11 cellular contexts compared by ENCODE assay signal in the genomic region with DNA sequence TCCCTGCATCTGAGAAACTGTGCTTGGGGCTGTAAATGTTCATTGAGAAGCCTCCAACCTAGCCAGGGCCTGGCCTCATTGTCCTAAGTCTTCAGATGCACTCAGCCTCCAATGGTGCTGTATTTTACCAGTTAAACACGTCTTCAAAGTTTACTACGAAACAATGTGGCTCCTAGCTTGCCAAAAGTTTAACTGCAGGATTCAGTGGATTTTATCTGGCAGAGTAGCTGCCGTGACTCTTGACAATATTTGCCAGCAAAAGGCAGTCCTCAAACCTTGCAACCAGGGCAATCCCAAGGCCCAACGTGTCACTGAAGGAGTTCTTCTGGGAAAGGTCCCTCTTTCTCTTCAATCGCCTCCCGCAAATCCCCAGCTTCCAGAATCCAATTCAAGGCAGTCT. TPM values are rescaled to one million over a fixed set of nuclear protein-coding genes. Genes with fewer than 3 reads are reported as not detected.
A peak's percentile ranks its signal among the peaks of the same experiment; 100 is the strongest.
DNase-seq lines count a peak whose midpoint lies in the region; ATAC-seq, FAIRE-seq and TF ChIP-seq lines count a peak whose summit lies in the region.
"Had no signal": no experiment of that assay in that cellular context is flagged by ENCODE, and none has a peak within 500 bp of the region (broad histone marks: within the 10 kb centered on the region; RNA-seq: fewer than 3 reads in every experiment).

No MANE protein-coding gene starts in this region.

- H3K4me1 Mint-ChIP-seq in H9, result peaks cover 10 to 16% of the 10 kb centered on the region in 2 experiments
- H3K4me1 Mint-ChIP-seq: activated naive CD4-positive, alpha-beta T cell treated with anti-CD3 and anti-CD28 coated beads, Interleukin-2, amount 50 U/mL, for 24 hours had no signal

- H3K79me1 ChIP-seq in H9 (ENCODE audit: insufficient read depth, low read depth, low read length, poor library complexity, severe bottlenecking) (no peaks in the 10 kb centered on the region), mesenchymal stem cell (replicated peaks; ENCODE audit: low read length, poor library complexity, severe bottlenecking) (no peaks in the 10 kb centered on the region)

- H3K9ac ChIP-seq in H9 (ENCODE audit: extremely low read depth, insufficient read length, low read length) (no peak overlapping the region), mesenchymal stem cell (ENCODE audit: low read length) (peak overlapping the region; percentile 83)

- H3K36me3 ChIP-seq in mesenchymal stem cell (ENCODE audit: control insufficient read depth in 1 of 2, insufficient read depth in 2 of 2, low read depth in 1 of 2, low read length in 2 of 2), result no peaks in the 10 kb centered on the region
- H3K36me3 ChIP-seq in small intestine (ENCODE audit: control insufficient read depth in 2 of 2, insufficient read depth in 2 of 2, low read length in 2 of 2), result no peaks in the 10 kb centered on the region

- no peak for TF ChIP-seq CTCF in H9 (conservative IDR thresholded peaks at IDR 0.05)
- no peak for TF ChIP-seq CTCF in cardiac fibroblast (IDR thresholded peaks at IDR 0.05; ENCODE audit: low read depth, low read length)

- H2AFZ ChIP-seq in H9 (ENCODE audit: low read length) (no peak overlapping the region), mesenchymal stem cell (ENCODE audit: low read depth, low read length) (no peak overlapping the region)

- H2BK15ac ChIP-seq in H9 (ENCODE audit: low read depth, low read length), result no peak overlapping the region
- H2BK15ac ChIP-seq in mesenchymal stem cell (ENCODE audit: low read depth, poor library complexity, severe bottlenecking), result no peak overlapping the region

- peaks cover 40% of the 10 kb centered on the region for H3K27me3 Mint-ChIP-seq in H9 (ENCODE audit: low read depth)

- H3K18ac ChIP-seq in H9 (ENCODE audit: insufficient read length, low read depth, low read length), result no peak overlapping the region
- no peak overlapping the region for H3K18ac ChIP-seq in mesenchymal stem cell (ENCODE audit: low read depth in 1 of 2, low read length in 2 of 2)

- no peaks in the 10 kb centered on the region for H3K9me3 Mint-ChIP-seq in H9
- H3K9me3 Mint-ChIP-seq: activated CD4-positive, alpha-beta memory T cell treated with anti-CD3 and anti-CD28 coated beads for 36 hours; activated naive CD4-positive, alpha-beta T cell treated with anti-CD3 and anti-CD28 coated beads, Interleukin-2, amount 50 U/mL, for 24 hours had no signal

- no CpG with 5 or more reads among the region's 6 CpGs for WGBS in H9 (ENCODE audit: extremely low coverage, insufficient read length, low lambda C conversion rate)
- 77% methylated on average over 6 of the region's 6 CpGs for WGBS in mesenchymal stem cell
- WGBS in small intestine, 3 donors, result 64 to 69% (median 65%) methylated on average over 6 of the region's 6 CpGs

- H3K4me3 Mint-ChIP-seq in H9, result peak overlapping the region; percentile 66 to 78; a peak in 3 of 5 replicates
- H3K4me3 Mint-ChIP-seq: activated CD4-positive, alpha-beta memory T cell treated with anti-CD3 and anti-CD28 coated beads for 36 hours; activated naive CD4-positive, alpha-beta T cell treated with anti-CD3 and anti-CD28 coated beads, Interleukin-2, amount 50 U/mL, for 24 hours had no signal

- H3K14ac ChIP-seq in H9 (ENCODE audit: insufficient read depth, low read length) (no peak overlapping the region), mesenchymal stem cell (ENCODE audit: low read length in 2 of 2) (no peak overlapping the region)

- no peak overlapping the region for H3K27ac Mint-ChIP-seq in H9
- H3K27ac Mint-ChIP-seq: activated CD4-positive, alpha-beta memory T cell treated with anti-CD3 and anti-CD28 coated beads for 36 hours; activated naive CD4-positive, alpha-beta T cell treated with anti-CD3 and anti-CD28 coated beads, Interleukin-2, amount 50 U/mL, for 24 hours had no signal

- no peak overlapping the region for H4K5ac ChIP-seq in H9 (ENCODE audit: insufficient read length, low read depth, low read length)

- H2BK120ac ChIP-seq in H9 (ENCODE audit: low read depth, low read length, poor library complexity, severe bottlenecking), result no peak overlapping the region
- no peak overlapping the region for H2BK120ac ChIP-seq in mesenchymal stem cell (ENCODE audit: low read depth, low read length)

- no peak overlapping the region for H3K56ac ChIP-seq in H9 (ENCODE audit: insufficient read length, low read depth, low read length)

- H2BK5ac ChIP-seq in H9 (ENCODE audit: insufficient read length, low read length) (no peak overlapping the region), mesenchymal stem cell (ENCODE audit: low read depth, low read length, poor library complexity, severe bottlenecking) (no peak overlapping the region)

- H3K36me3 Mint-ChIP-seq in H9 (ENCODE audit: insufficient read depth in 1 of 3, low read depth in 3 of 3), result no peaks in the 10 kb centered on the region
- H3K36me3 Mint-ChIP-seq: activated CD4-positive, alpha-beta memory T cell treated with anti-CD3 and anti-CD28 coated beads for 36 hours; activated naive CD4-positive, alpha-beta T cell treated with anti-CD3 and anti-CD28 coated beads, Interleukin-2, amount 50 U/mL, for 24 hours had no signal

- H3K4me1 ChIP-seq in H9 (ENCODE audit: insufficient read depth, low read length), result no peaks in the 10 kb centered on the region
- H3K4me1 ChIP-seq in mesenchymal stem cell (ENCODE audit: control insufficient read depth, insufficient read depth, low read depth, low read length), result peaks cover 4% of the 10 kb centered on the region
- H3K4me1 ChIP-seq in small intestine (ENCODE audit: control insufficient read depth in 2 of 2, insufficient read depth in 1 of 2, low read depth in 1 of 2, low read length in 1 of 2), result no peaks in the 10 kb centered on the region

- H2AK5ac ChIP-seq in H9 (ENCODE audit: insufficient read length, low read length) (no peak overlapping the region), mesenchymal stem cell (ENCODE audit: low read length, severe bottlenecking) (no peak overlapping the region)

- H2BK12ac ChIP-seq in H9 (ENCODE audit: insufficient read length, low read depth, low read length), result no peak overlapping the region
- H2BK12ac ChIP-seq in mesenchymal stem cell (ENCODE audit: low read length in 2 of 2), result no peak overlapping the region

- H3K9me3 ChIP-seq in H9 (ENCODE audit: control insufficient read depth, low read depth, low read length) (no peaks in the 10 kb centered on the region), mesenchymal stem cell (ENCODE audit: control insufficient read depth, low read length) (no peaks in the 10 kb centered on the region), small intestine (ENCODE audit: control insufficient read depth, low read depth) (no peaks in the 10 kb centered on the region)

- FAIRE-seq in small intestine (lab: Jason Lieb, UNC), result no peak

- H3K27me3 ChIP-seq in H9 (ENCODE audit: insufficient read depth, low read length) (no peaks in the 10 kb centered on the region; the same call in none of the 2 replicates), mesenchymal stem cell (ENCODE audit: control insufficient read depth in 1 of 2, insufficient read depth in 1 of 2, low read length in 2 of 2) (no peaks in the 10 kb centered on the region), small intestine (ENCODE audit: control insufficient read depth in 2 of 2, insufficient read depth in 2 of 2, low read length in 2 of 2) (no peaks in the 10 kb centered on the region)

- H3K4me3 ChIP-seq in cardiac fibroblast (replicated peaks in 1 of 2; ENCODE audit: low read depth in 2 of 2, low read length in 2 of 2) (peak overlapping the region; percentile 3 to 86), mesenchymal stem cell (ENCODE audit: insufficient read depth in 1 of 2, low read depth in 1 of 2, low read length in 2 of 2) (peak overlapping the region in 1 of 2 experiments; percentile 84), small intestine (ENCODE audit: low read depth in 1 of 2, low read length in 2 of 2) (no peak overlapping the region)

- no peak overlapping the region for H3K4ac ChIP-seq in H9 (ENCODE audit: low read depth, low read length)
- no peak overlapping the region for H3K4ac ChIP-seq in mesenchymal stem cell (ENCODE audit: low read depth in 1 of 2, low read length in 2 of 2)

- H3K23me2 ChIP-seq in H9 (ENCODE audit: insufficient read length, low read depth, low read length, poor library complexity, severe bottlenecking), result peaks cover 5% of the 10 kb centered on the region

- H4K8ac ChIP-seq in H9 (replicated peaks; ENCODE audit: insufficient read length, low read depth, low read length), result no peak overlapping the region
- no peak overlapping the region for H4K8ac ChIP-seq in mesenchymal stem cell (ENCODE audit: low read length)

- ATAC-seq in GM18907 (IDR thresholded peaks at IDR 0.05; ENCODE audit: unreplicated experiment), result no peak
- ATAC-seq in HG03196 (IDR thresholded peaks at IDR 0.05; ENCODE audit: unreplicated experiment), result no peak

- H4K91ac ChIP-seq in H9 (ENCODE audit: insufficient read length, low read depth, low read length), result no peak overlapping the region
- no peak overlapping the region for H4K91ac ChIP-seq in mesenchymal stem cell (ENCODE audit: low read length)

- H2BK20ac ChIP-seq in H9 (ENCODE audit: low read depth, low read length, poor library complexity, severe bottlenecking), result no peak overlapping the region

- H3T11ph ChIP-seq in H9 (ENCODE audit: low read length), result no peak overlapping the region

- DNase-seq in H9 (no peak), cardiac fibroblast (ENCODE audit: low read depth in 2 of 2) (no peak), mesenchymal stem cell (peak; percentile 6), small intestine (peak; percentile 9), HPDE6-E6E7 (ENCODE audit: extremely low spot score) (no peak), NCI-H69 (lab: John Stamatoyannopoulos, UW) (no peak)
- DNase-seq: activated CD4-positive, alpha-beta memory T cell treated with anti-CD3 and anti-CD28 coated beads for 36 hours; NCI-H774 had no signal

- no peaks in the 10 kb centered on the region for H4K20me1 ChIP-seq in H9 (ENCODE audit: control insufficient read depth, insufficient read depth, insufficient read length)

- H3K23ac ChIP-seq in H9 (ENCODE audit: insufficient read length, low read depth, low read length) (no peak overlapping the region), mesenchymal stem cell (ENCODE audit: low read length in 2 of 2) (no peak overlapping the region)

- no peak overlapping the region for H3K4me2 ChIP-seq in H9 (ENCODE audit: insufficient read depth, insufficient read length, low read length)
- H3K4me2 ChIP-seq in mesenchymal stem cell (ENCODE audit: low read length, poor library complexity, severe bottlenecking), result no peak overlapping the region

- H3K27ac ChIP-seq in H9 (ENCODE audit: insufficient read length, low read depth, low read length) (no peak overlapping the region), mesenchymal stem cell (ENCODE audit: low read length, poor library complexity, severe bottlenecking) (no peak overlapping the region), small intestine (ENCODE audit: low read depth in 1 of 2, low read length in 1 of 2) (peak overlapping the region in 1 of 2 donors; percentile 18)

- no peaks in the 10 kb centered on the region for H3K79me2 ChIP-seq in H9 (ENCODE audit: insufficient read depth, low read length)

RNA-seq across cellular contexts. Expression of a gene that starts 1.1 kb away (rescaled TPM):
- 1.4 and 1.9 TPM in 2 replicates for total RNA-seq in H9 (2021)
- 7.7 TPM for polyA plus RNA-seq in mesenchymal stem cell (2013, experiment 1 of 2)
- polyA plus RNA-seq in mesenchymal stem cell (2013, experiment 2 of 2), result 7.5 TPM
- 10 to 100 TPM in 1 of 3 donors, 1 to 10 TPM in 2; 4.9 to 26.0 (median 7.0) TPM for polyA plus RNA-seq in small intestine
- total RNA-seq: activated CD4-positive, alpha-beta memory T cell treated with anti-CD3 and anti-CD28 coated beads for 36 hours had no signal

Comparison
In these comparisons a context has a peak if more than half of its experiments do, and no peak if none do; other contexts are left out.
1. DNase-seq: peak in mesenchymal stem cell (single experiment) and small intestine (single experiment); none in H9 (single experiment), cardiac fibroblast (0 of 2), HPDE6-E6E7 (single experiment) and NCI-H69 (single experiment).
2. H3K4me3 ChIP-seq: peak in cardiac fibroblast (2 of 2); none in small intestine (0 of 2).